Comparison of ENCODE assay signal across 8 cellular contexts in genomic region chr15:84714816-84715215, GRCh38. TPM values are rescaled to one million over a fixed set of nuclear protein-coding genes. Genes with fewer than 3 reads are reported as not detected.
DNase-seq lines count a peak whose midpoint lies in the region; ATAC-seq and TF ChIP-seq lines count a peak whose summit lies in the region.

No MANE protein-coding gene starts in this region.

- H4K20me1 ChIP-seq in GM23248 (ENCODE audit: insufficient read depth) = peaks cover 12% of the 10 kb centered on the region

- peak overlapping the region; percentile 93 for H3K4me3 ChIP-seq in GM23248
- H3K4me3 ChIP-seq in SJCRH30 = peak overlapping the region; percentile 86
- H3K4me3 ChIP-seq in fibroblast of mammary gland (ENCODE audit: control insufficient read depth, low read depth, low read length) = peak overlapping the region; percentile 94
- peak overlapping the region; percentile 87 to 94 (median 90) for H3K4me3 ChIP-seq in gastrocnemius medialis

- H3K4me2 ChIP-seq in GM23248 (ENCODE audit: unreplicated experiment) = peak overlapping the region; percentile 94

- H3K9me3 ChIP-seq in GM23248 (ENCODE audit: low read depth) (no peaks in the 10 kb centered on the region), SJCRH30 (replicated peaks) (no peaks in the 10 kb centered on the region), gastrocnemius medialis (no peaks in the 10 kb centered on the region)

- peak overlapping the region; percentile 93 for H3K9ac ChIP-seq in GM23248

- ATAC-seq in gastrocnemius medialis = no peak
- no peak for ATAC-seq in HG03469 (IDR thresholded peaks at IDR 0.05; ENCODE audit: unreplicated experiment)

- 53 to 58% methylated on average over 3 of the region's 3 CpGs for WGBS in GM23248 (ENCODE audit: low coverage in 1 of 2, low lambda C conversion rate in 2 of 2, missing lambda C conversion rate in 2 of 2), 2 experiments

- no peak for TF ChIP-seq POLR2A in gastrocnemius medialis (IDR thresholded peaks at IDR 0.05)

- H3K36me3 ChIP-seq in GM23248 (ENCODE audit: low read depth) (peaks cover 7% of the 10 kb centered on the region; the same call in 1 of the 2 replicates), SJCRH30 (peaks cover 6% of the 10 kb centered on the region), gastrocnemius medialis (peaks cover 0 to 19% of the 10 kb centered on the region in 2 donors)

- H2AFZ ChIP-seq in GM23248 = peak overlapping the region; percentile 92

- TF ChIP-seq CTCF in fibroblast of mammary gland (conservative IDR thresholded peaks at IDR 0.05; ENCODE audit: control insufficient read depth, insufficient read depth, low read depth, low read length) (no peak), gastrocnemius medialis (IDR thresholded peaks at IDR 0.05 in 4 of 5, conservative IDR thresholded peaks at IDR 0.05 in 1 of 5) (no peak)

- peak; percentile 15 for DNase-seq in GM23248
- DNase-seq in SJCRH30 = no peak
- DNase-seq in fibroblast of mammary gland (ENCODE audit: low read depth) = no peak
- DNase-seq in gastrocnemius medialis = no peak
- DNase-seq in DMS153 (lab: John Stamatoyannopoulos, UW) = no peak
- DNase-seq in COLO829 (ENCODE audit: low spot score) = no peak
- no peak for DNase-seq in stimulated activated CD8-positive, alpha-beta memory T cell treated with anti-CD3 and anti-CD28 coated beads, Interleukin-4, amount 100 ng/mL, for 48 hours

- H3K79me2 ChIP-seq in GM23248 (ENCODE audit: insufficient read depth) = peaks cover 70% of the 10 kb centered on the region

- in situ Hi-C loops in GM23248 (cut with MboI) = no loop called here
- in situ Hi-C loops in gastrocnemius medialis (cut with MboI; ENCODE audit: low sequenced_read_pairs in 4 of 4) = no loop called here

- H3K4me1 ChIP-seq in GM23248 (ENCODE audit: insufficient read depth) (peaks cover 16% of the 10 kb centered on the region), SJCRH30 (peaks cover 5% of the 10 kb centered on the region; the same call in 1 of the 2 replicates), gastrocnemius medialis (peaks cover 29 to 30% of the 10 kb centered on the region in 2 donors)

- H3K27ac ChIP-seq in GM23248 (peak overlapping the region; percentile 92), SJCRH30 (no peak overlapping the region; the same call in 1 of the 2 replicates), gastrocnemius medialis (peak overlapping the region; percentile 95 to 97 (median 96))

- H3K27me3 ChIP-seq in GM23248 (replicated peaks; ENCODE audit: insufficient read depth) (no peaks in the 10 kb centered on the region), SJCRH30 (no peaks in the 10 kb centered on the region), gastrocnemius medialis (no peaks in the 10 kb centered on the region)

- intact Hi-C loops in gastrocnemius medialis (cut with DNase I; ENCODE audit: low total_unique reads) = loop anchor here (5.0 kb wide), 1 partner anchor 72 kb away; no protein-coding TSS in a partner anchor

- H3K9me2 ChIP-seq in GM23248 (ENCODE audit: insufficient read depth) = no peaks in the 10 kb centered on the region

- peaks cover 27% of the 10 kb centered on the region for H3F3A ChIP-seq in GM23248 (ENCODE audit: insufficient read depth)

RNA-seq across cellular contexts. Expression of gene SEC11A, which starts 1.1 kb away (rescaled TPM):
- total RNA-seq in GM23248 (2014; rRNA removed; shearing (Covaris generic)) = 223 and 257 TPM in 2 replicates
- 214 and 217 TPM in 2 replicates for polyA plus RNA-seq in GM23248 (2016; fragmentation: Nextera tagmentation; extraction: Ambion mirVana)
- 258 and 277 TPM in 2 replicates for total RNA-seq in SJCRH30 (2014; rRNA removed; shearing (Covaris generic))
- 100 to 1,000 TPM in 3 of 4 donors, 10 to 100 TPM in 1; 90.2 to 127 (median 118) TPM for total RNA-seq in gastrocnemius medialis

RNA-seq across cellular contexts. Expression of gene ZNF592, which starts 33.6 kb away (rescaled TPM):
- total RNA-seq in GM23248 (2014; rRNA removed; shearing (Covaris generic)) = 9.8 and 11.6 TPM in 2 replicates
- polyA plus RNA-seq in GM23248 (2016; fragmentation: Nextera tagmentation; extraction: Ambion mirVana) = 7.0 and 7.4 TPM in 2 replicates
- 12.6 and 13.0 TPM in 2 replicates for total RNA-seq in SJCRH30 (2014; rRNA removed; shearing (Covaris generic))
- 10 to 100 TPM; 30.0 to 49.2 (median 33.8) TPM for total RNA-seq in gastrocnemius medialis

RNA-seq across cellular contexts. Expression of gene NMB, which starts 56.8 kb away (rescaled TPM):
- 7.7 and 14.0 TPM in 2 replicates for total RNA-seq in GM23248 (2014; rRNA removed; shearing (Covaris generic))
- polyA plus RNA-seq in GM23248 (2016; fragmentation: Nextera tagmentation; extraction: Ambion mirVana) = 8.2 and 11.1 TPM in 2 replicates
- 4.2 and 4.4 TPM in 2 replicates for total RNA-seq in SJCRH30 (2014; rRNA removed; shearing (Covaris generic))
- total RNA-seq in gastrocnemius medialis = 1 to 10 TPM in 2 of 4 donors, under 1 TPM in 1, not detected in 1; 0.94 to 1.6 (median 1.6) TPM
